16 cellular contexts compared by ENCODE assay signal in the genomic region with DNA sequence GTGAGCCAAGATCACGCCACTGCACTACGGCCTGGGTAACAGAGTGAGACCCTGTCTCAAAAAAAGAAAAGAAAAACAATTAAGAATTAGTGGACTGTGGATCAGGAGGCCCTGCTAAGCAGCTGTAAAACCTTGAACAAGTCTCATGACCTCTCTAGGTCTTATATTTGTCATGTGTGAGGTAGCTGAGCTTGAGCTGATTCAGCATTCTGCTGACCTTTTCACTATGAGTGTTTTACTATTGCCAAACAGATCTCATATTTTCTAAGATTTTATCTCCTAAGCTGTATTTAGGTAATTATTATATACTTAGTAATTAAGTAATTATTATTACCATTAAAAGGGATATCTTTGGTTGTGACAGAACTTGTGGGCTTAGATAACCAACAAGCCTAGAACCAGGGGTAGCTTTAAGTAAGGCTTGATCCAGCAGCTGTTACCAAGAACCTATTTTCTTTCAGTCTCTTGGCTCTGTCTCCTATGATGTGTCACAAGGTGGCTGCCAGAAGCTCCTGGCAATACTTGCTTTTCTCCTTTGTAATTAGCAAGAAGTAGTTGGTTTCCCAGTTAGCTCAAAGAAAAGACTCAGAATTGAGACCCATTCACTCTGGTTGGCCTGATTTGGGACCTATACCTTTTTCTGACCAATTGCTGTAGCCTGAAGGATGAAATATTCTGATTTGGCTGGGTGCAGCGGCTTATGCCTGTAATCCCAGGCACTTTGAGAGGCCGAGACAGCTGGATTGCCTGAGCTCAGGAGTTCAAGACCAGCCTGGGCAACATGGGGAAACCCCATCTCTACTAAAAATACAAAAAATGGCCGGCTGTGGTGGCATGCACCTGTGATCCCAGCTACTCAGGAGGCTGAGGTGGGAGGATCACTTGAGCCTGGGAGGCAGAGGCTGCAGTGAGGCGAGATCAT. TPM values are rescaled to one million over a fixed set of nuclear protein-coding genes. Genes with fewer than 3 reads are reported as not detected.
DNase-seq lines count a peak whose midpoint lies in the region; ATAC-seq, FAIRE-seq and TF ChIP-seq lines count a peak whose summit lies in the region.
"Had no signal": no experiment of that assay in that cellular context is flagged by ENCODE, and none has a peak within 500 bp of the region (broad histone marks: within the 10 kb centered on the region; RNA-seq: fewer than 3 reads in every experiment).

No MANE protein-coding gene starts in this region.

- POLR2A ChIA-PET in A549 (lab: Yijun Ruan, JAX) = interaction anchor here (0.7 to 1.1 kb wide), 2 partner anchors 11 to 70 kb away, joined by 3 read pairs; no protein-coding TSS in a partner anchor
- POLR2A ChIA-PET in RWPE1 (lab: Yijun Ruan, JAX; ENCODE audit: low non-redundant PET) = interaction anchor here (0.7 kb wide), 1 partner anchor 8 kb away, joined by 3 read pairs; the partner anchor contains the start of gene ZC3H12A

- no peaks in the 10 kb centered on the region for H3K36me3 ChIP-seq in osteoblast (ENCODE audit: insufficient read depth, low read length)
- H3K36me3 ChIP-seq: neural progenitor cell, upper lobe of right lung had no signal

- FAIRE-seq in A549 (lab: Jason Lieb, UNC) = no peak
- FAIRE-seq: GM12878 had no signal

- no peak for TF ChIP-seq POLR2A in A549 (IDR thresholded peaks at IDR 0.05; ENCODE audit: low read length)

- TF ChIP-seq EP300 in A549 (IDR thresholded peaks at IDR 0.05) = no peak

- no peak for TF ChIP-seq CTCF in A549 (IDR thresholded peaks at IDR 0.05)
- no peak for TF ChIP-seq CTCF in RWPE1 (conservative IDR thresholded peaks at IDR 0.05; ENCODE audit: low read depth)
- no peak for TF ChIP-seq CTCF in osteoblast (IDR thresholded peaks at IDR 0.05; ENCODE audit: extremely low read depth, low read depth, low read length)

- no peaks in the 10 kb centered on the region for H4K20me1 ChIP-seq in osteoblast (ENCODE audit: insufficient read depth, low read length)

- CTCF ChIA-PET in A549 (lab: Yijun Ruan, JAX) = interaction anchor here (0.6 to 17.9 kb wide), 6 partner anchors 9 to 158 kb away, joined by 3 to 209 read pairs (median 4); partner anchors contain the start of gene ZC3H12A
- CTCF ChIA-PET in RWPE1 (lab: Yijun Ruan, JAX) = interaction anchor here (1.0 kb wide), 1 partner anchor 22 kb away, joined by 6 read pairs; no protein-coding TSS in a partner anchor

- H3K4me2 ChIP-seq in A549 (peak overlapping the region; percentile 31; the same call in 2 of the 3 replicates), osteoblast (ENCODE audit: insufficient read depth, low read length) (no peak overlapping the region)
- H3K4me2 ChIP-seq: neural progenitor cell had no signal

- peaks cover 6% of the 10 kb centered on the region for H3K79me2 ChIP-seq in osteoblast (ENCODE audit: insufficient read depth, low read length)

- ATAC-seq in A549 = no peak
- no peak for ATAC-seq in GM19035 (IDR thresholded peaks at IDR 0.05; ENCODE audit: unreplicated experiment)
- ATAC-seq: GM12878, HCT116 had no signal

- no peak overlapping the region for H3K4me3 ChIP-seq in A549
- no peak overlapping the region for H3K4me3 ChIP-seq in osteoblast (ENCODE audit: insufficient read depth, low read length)
- H3K4me3 ChIP-seq: GM12878, neural progenitor cell, upper lobe of right lung had no signal

- no peak overlapping the region for H2AFZ ChIP-seq in osteoblast (ENCODE audit: low read length)
- H2AFZ ChIP-seq: neural progenitor cell had no signal

- H3K27ac ChIP-seq in A549 = peak overlapping the region; percentile 50 to 57; a peak in 5 of 6 replicates
- H3K27ac ChIP-seq in RWPE1 = peak overlapping the region; percentile 63
- peak overlapping the region; percentile 51 for H3K27ac ChIP-seq in osteoblast (ENCODE audit: low read depth, low read length)
- H3K27ac ChIP-seq: neural progenitor cell, upper lobe of right lung had no signal

- no peaks in the 10 kb centered on the region for H3K27me3 ChIP-seq in osteoblast (ENCODE audit: insufficient read depth, low read length)
- H3K27me3 ChIP-seq: neural progenitor cell, upper lobe of right lung had no signal

- TF ChIP-seq RAD21 in A549 (conservative IDR thresholded peaks at IDR 0.05 in 1 of 2, IDR thresholded peaks at IDR 0.05 in 1 of 2) = no peak

- H3K9me3 ChIP-seq in A549 (no peaks in the 10 kb centered on the region), osteoblast (ENCODE audit: low read depth, low read length) (no peaks in the 10 kb centered on the region)
- H3K9me3 ChIP-seq: upper lobe of right lung had no signal

- H3K4me1 ChIP-seq in A549 (peaks cover 75% of the 10 kb centered on the region), osteoblast (ENCODE audit: insufficient read depth, low read length) (peaks cover 14% of the 10 kb centered on the region)
- H3K4me1 ChIP-seq: neural progenitor cell had no signal

- DNase-seq in A549 (ENCODE audit: low read depth in 1 of 2, low spot score in 1 of 2) = no peak
- DNase-seq in RWPE1 (ENCODE audit: low spot score) = no peak
- peak; percentile 48 for DNase-seq in fibroblast of gingiva (ENCODE audit: low read depth)
- peak; percentile 73 for DNase-seq in osteoblast (ENCODE audit: insufficient read length, low spot score, missing footprints)
- no peak for DNase-seq in GDM1 (lab: John Stamatoyannopoulos, UW)
- DNase-seq in activated CD4-positive, alpha-beta T cell treated with anti-CD3 and anti-CD28 coated beads for 48 hours = no peak
- DNase-seq in NAMALWA (ENCODE audit: low spot score) = no peak
- DNase-seq: activated CD8-positive, alpha-beta memory T cell treated with anti-CD3 and anti-CD28 coated beads for 24 hours; activated effector memory CD4-positive, alpha-beta T cell treated with Interleukin-2 at 50 U/mL for 16 hours; immature natural killer cell; NCI-H774; upper lobe of right lung had no signal

- WGBS in A549 (ENCODE audit: missing lambda C conversion rate) = 79% methylated on average over 6 of the region's 6 CpGs

TF ChIP-seq in A549, 52 proteins besides CTCF, POLR2A, EP300 and RAD21:
- TF ChIP-seq ZC3H11A (IDR thresholded peaks at IDR 0.05) (no peak), MAFK (IDR thresholded peaks at IDR 0.05; ENCODE audit: partially characterized antibody) (peak; percentile 69)

RNA-seq across cellular contexts. Expression of gene ZC3H12A, which starts 8.5 kb away (rescaled TPM):
- polyA plus RNA-seq in A549 (2011; rRNA removed) (23.1 and 23.5 TPM in 2 replicates), A549 (2017; fragmentation: RNase III; extraction: RNeasy Plus Mini Kit Qiagen cat#74134 plus additional on column Dnase treatment) (11.6 to 16.3 TPM (median 14.7 TPM) in 3 replicates)
- 26.7 and 39.4 TPM in 2 replicates for polyA plus RNA-seq in A549 (2012; cell fraction: cytosol; rRNA removed)
- polyA plus RNA-seq in A549 (2012; cell fraction: nucleus; rRNA removed) = 101 and 103 TPM in 2 replicates
- 36.5 and 49.9 TPM in 2 replicates for polyA minus RNA-seq in A549 (2011; rRNA and poly(A)+ RNA removed)
- total RNA-seq in osteoblast = 11.5 and 13.0 TPM in 2 replicates

RNA-seq across cellular contexts. Expression of gene MEAF6, which starts 48.7 kb away (rescaled TPM):
- polyA plus RNA-seq in A549 (2011; rRNA removed) (45.4 and 47.2 TPM in 2 replicates), A549 (2017; fragmentation: RNase III; extraction: RNeasy Plus Mini Kit Qiagen cat#74134 plus additional on column Dnase treatment) (38.5 to 42.5 TPM (median 39.4 TPM) in 3 replicates)
- polyA plus RNA-seq in A549 (2012; cell fraction: cytosol; rRNA removed) = 19.4 and 20.5 TPM in 2 replicates
- polyA plus RNA-seq in A549 (2012; cell fraction: nucleus; rRNA removed) = 9.2 and 17.5 TPM in 2 replicates
- 9.9 and 11.4 TPM in 2 replicates for polyA minus RNA-seq in A549 (2011; rRNA and poly(A)+ RNA removed)
- total RNA-seq in osteoblast = 62.8 and 64.1 TPM in 2 replicates

Comparison
In these comparisons a context has a peak if more than half of its experiments do, and no peak if none do; other contexts are left out.
1. DNase-seq: peak in fibroblast of gingiva (single experiment) and osteoblast (single experiment); none in A549 (0 of 2), RWPE1 (single experiment), GDM1 (single experiment), activated CD4-positive, alpha-beta T cell treated with anti-CD3 and anti-CD28 coated beads for 48 hours (single experiment) and NAMALWA (single experiment).
2. Peak in every context shown above with its lines, with median percentiles within 50 percentile points of each other: H3K27ac ChIP-seq.